In genomic region chr12:102441077-102441596, GRCh38 we compare ENCODE assay signal across 1 cellular context.
TF ChIP-seq lines count a peak whose summit lies in the region.

No MANE protein-coding gene starts in this region.

TF ChIP-seq in K562, 482 proteins besides CTCF, POLR2A, EP300 and RAD21 (continued from another document):
- TF ChIP-seq CHD7 (IDR thresholded peaks at IDR 0.05; ENCODE audit: low read depth, low read length) (no peak), HMG20B (CRISPR knock-in tag; IDR thresholded peaks at IDR 0.05) (no peak), ZNF507 (tag; conservative IDR thresholded peaks at IDR 0.05) (no peak), IRF2 (CRISPR knock-in tag; IDR thresholded peaks at IDR 0.05) (no peak), OTX1 (CRISPR knock-in tag; IDR thresholded peaks at IDR 0.05) (0 out of 2 replicates have a peak, but pooled peaks have one; percentile 18), GATAD2A (IDR thresholded peaks at IDR 0.05) (peak; percentile 94), CEBPG (CRISPR knock-in tag; IDR thresholded peaks at IDR 0.05) (peak; percentile 86), CEBPG (tag; conservative IDR thresholded peaks at IDR 0.05 in 1 of 2, IDR thresholded peaks at IDR 0.05 in 1 of 2) (peak; percentile 100), THRA (IDR thresholded peaks at IDR 0.05) (no peak), ZNF584 (CRISPR knock-in tag; IDR thresholded peaks at IDR 0.05; ENCODE audit: low read depth) (peak; percentile 86; the same call in 1 of the 2 replicates), JUND (IDR thresholded peaks at IDR 0.05; ENCODE audit: borderline replicate concordance, low read depth, low read length) (peak; percentile 95), JUND (tag; IDR thresholded peaks at IDR 0.05; ENCODE audit: borderline replicate concordance, low read depth, low read length) (peak; percentile 93), KDM5B (IDR thresholded peaks at IDR 0.05; ENCODE audit: insufficient replicate concordance, low read depth, low read length) (no peak), KLF16 (IDR thresholded peaks at IDR 0.05) (peak; percentile 36; the same call in 1 of the 2 replicates), CBX1 (IDR thresholded peaks at IDR 0.05; ENCODE audit: low read depth) (no peak), ELK3 (CRISPR knock-in tag; IDR thresholded peaks at IDR 0.05) (no peak)
